ENCODE assay signal across 30 cellular contexts in genomic region chr2:177595126-177595525, GRCh38.
"Had no signal": no experiment of that assay in that cellular context is flagged by ENCODE, and none has a peak within 500 bp of the region (broad histone marks: within the 10 kb centered on the region; RNA-seq: fewer than 3 reads in every experiment).

No MANE protein-coding gene starts in this region.

- H3K4me1 ChIP-seq: neural progenitor cell, parathyroid adenoma, right lobe of liver, upper lobe of right lung had no signal

- H3K4me1 Mint-ChIP-seq: naive B cell; naive thymus-derived CD8-positive, alpha-beta T cell; stimulated activated memory B cell treated with anti-CD40 and anti-IgM and Interleukin-4, amounts not matched to agents 10 μg/mL and 1 μg/mL and 100 μg/mL, for 72 hours had no signal

- DNase-seq: naive B cell; naive thymus-derived CD8-positive, alpha-beta T cell; ovary; posterior cingulate gyrus; psoas muscle; right cardiac atrium; right lobe of liver; sigmoid colon; small intestine; stimulated activated CD4-positive, alpha-beta T cell treated with anti-CD3 and anti-CD28 coated beads, Interleukin-15, amount 100 ng/mL, for 24 hours; stimulated activated CD4-positive, alpha-beta T cell treated with anti-CD3 and anti-CD28 coated beads, Interleukin-2, amount 100 ng/mL, for 24 hours; stimulated activated CD4-positive, alpha-beta T cell treated with anti-CD3 and anti-CD28 coated beads, Interleukin-2, amount 100 ng/mL, for 48 hours; stimulated activated CD4-positive, alpha-beta T cell treated with anti-CD3 and anti-CD28 coated beads, Interleukin-4, amount 100 ng/mL, for 24 hours; stimulated activated CD8-positive, alpha-beta memory T cell treated with anti-CD3 and anti-CD28 coated beads, Interleukin-4, amount 100 ng/mL, for 48 hours; stimulated activated naive CD4-positive, alpha-beta T cell; stimulated activated naive CD8-positive, alpha-beta T cell treated with anti-CD3 and anti-CD28 coated beads, Interleukin-15, amount 100 ng/mL, for 72 hours; stimulated activated naive CD8-positive, alpha-beta T cell treated with anti-CD3 and anti-CD28 coated beads, Interleukin-15, Interleukin-2, amounts not matched to agents 100 U/mL and 50 U/mL, for 24 hours; testis; tibial artery; transverse colon; upper lobe of right lung; uterus had no signal

- H3K9me3 Mint-ChIP-seq: natural killer cell treated with Interleukin-12 subunit alpha and Interleukin-12 subunit beta and Interleukin-15 and Interleukin-18, amount 100 ng/mL, for 72 hours; neural progenitor cell; stimulated activated memory B cell treated with anti-CD40 and anti-IgM and Interleukin-4, amounts not matched to agents 10 μg/mL and 1 μg/mL and 100 μg/mL, for 72 hours; stimulated activated naive CD8-positive, alpha-beta T cell treated with anti-CD3 and anti-CD28 coated beads, Interleukin-15, amount 100 ng/mL, for 72 hours; type B pancreatic cell had no signal

- H3K27ac ChIP-seq: neural progenitor cell, neutrophil, ovary, parathyroid adenoma, psoas muscle, right lobe of liver, sigmoid colon, suprapubic skin, testis, tibial artery, transverse colon, upper lobe of right lung, uterus had no signal

- H2AFZ ChIP-seq: neural progenitor cell, parathyroid adenoma had no signal

- H3K4me2 ChIP-seq: neural progenitor cell had no signal

- H3K4me3 Mint-ChIP-seq: naive B cell; naive thymus-derived CD8-positive, alpha-beta T cell; natural killer cell treated with Interleukin-12 subunit alpha and Interleukin-12 subunit beta and Interleukin-15 and Interleukin-18, amount 100 ng/mL, for 72 hours; neural progenitor cell; stimulated activated memory B cell treated with anti-CD40 and anti-IgM and Interleukin-4, amounts not matched to agents 10 μg/mL and 1 μg/mL and 100 μg/mL, for 72 hours; stimulated activated naive CD8-positive, alpha-beta T cell treated with anti-CD3 and anti-CD28 coated beads, Interleukin-15, amount 100 ng/mL, for 72 hours; type B pancreatic cell had no signal

- H3K4me3 ChIP-seq: neural progenitor cell, ovary, psoas muscle, right lobe of liver, sigmoid colon, suprapubic skin, testis, tibial artery, transverse colon, upper lobe of right lung, uterus had no signal

- ATAC-seq: naive thymus-derived CD8-positive, alpha-beta T cell; natural killer cell treated with Interleukin-12 subunit alpha and Interleukin-12 subunit beta and Interleukin-15 and Interleukin-18, amount 100 ng/mL, for 72 hours; psoas muscle; right cardiac atrium; right lobe of liver; stimulated activated memory B cell treated with anti-CD40 and anti-IgM and Interleukin-4, amounts not matched to agents 10 μg/mL and 1 μg/mL and 100 μg/mL, for 72 hours; stimulated activated naive CD8-positive, alpha-beta T cell treated with anti-CD3 and anti-CD28 coated beads, Interleukin-15, amount 100 ng/mL, for 72 hours; stimulated activated naive CD8-positive, alpha-beta T cell treated with anti-CD3 and anti-CD28 coated beads, Interleukin-15, Interleukin-2, amounts not matched to agents 100 U/mL and 50 U/mL, for 24 hours; upper lobe of right lung had no signal

- H3K9ac ChIP-seq: neural progenitor cell, parathyroid adenoma had no signal

- H3K27me3 Mint-ChIP-seq: progenitor cell of endocrine pancreas, type B pancreatic cell had no signal

- H3K36me3 Mint-ChIP-seq: naive B cell; natural killer cell treated with Interleukin-12 subunit alpha and Interleukin-12 subunit beta and Interleukin-15 and Interleukin-18, amount 100 ng/mL, for 72 hours; neural progenitor cell; stimulated activated memory B cell treated with anti-CD40 and anti-IgM and Interleukin-4, amounts not matched to agents 10 μg/mL and 1 μg/mL and 100 μg/mL, for 72 hours; type B pancreatic cell had no signal

- H3K9me3 ChIP-seq: neutrophil, ovary, psoas muscle, right lobe of liver, sigmoid colon, suprapubic skin, testis, tibial artery, transverse colon, upper lobe of right lung, uterus had no signal

- H3K27me3 ChIP-seq: neural progenitor cell, neutrophil, ovary, right lobe of liver, sigmoid colon, suprapubic skin, testis, transverse colon, upper lobe of right lung, uterus had no signal

- H3K27ac Mint-ChIP-seq: naive B cell; naive thymus-derived CD8-positive, alpha-beta T cell; natural killer cell treated with Interleukin-12 subunit alpha and Interleukin-12 subunit beta and Interleukin-15 and Interleukin-18, amount 100 ng/mL, for 72 hours; neural progenitor cell; progenitor cell of endocrine pancreas; stimulated activated memory B cell treated with anti-CD40 and anti-IgM and Interleukin-4, amounts not matched to agents 10 μg/mL and 1 μg/mL and 100 μg/mL, for 72 hours; stimulated activated naive CD8-positive, alpha-beta T cell treated with anti-CD3 and anti-CD28 coated beads, Interleukin-15, amount 100 ng/mL, for 72 hours; type B pancreatic cell had no signal

- H3K36me3 ChIP-seq: neural progenitor cell, neutrophil, ovary, right lobe of liver, sigmoid colon, suprapubic skin, tibial artery, transverse colon, upper lobe of right lung, uterus had no signal
